In genomic region chr22:26822300-26822699, GRCh38 we compare ENCODE assay signal across 22 cellular contexts.
"Had no signal": no experiment of that assay in that cellular context is flagged by ENCODE, and none has a peak within 500 bp of the region (broad histone marks: within the 10 kb centered on the region; RNA-seq: fewer than 3 reads in every experiment).

No MANE protein-coding gene starts in this region.

- H3K4me1 ChIP-seq: thyroid gland, vagina had no signal

- FAIRE-seq: endometrium, frontal cortex, keratinocyte had no signal

- H3K9me3 ChIP-seq: thyroid gland had no signal

- ATAC-seq: activated naive CD8-positive, alpha-beta T cell treated with anti-CD3 and anti-CD28 coated beads, Interleukin-2, amount 50 U/mL, for 24 hours; natural killer cell treated with Interleukin-12 subunit alpha and Interleukin-12 subunit beta and Interleukin-15 and Interleukin-18, amount 100 ng/mL, for 72 hours had no signal

- H3K27me3 ChIP-seq: thyroid gland, vagina had no signal

- DNase-seq: activated CD4-positive, alpha-beta T cell treated with anti-CD3 and anti-CD28 coated beads for 1 hour; activated CD8-positive, alpha-beta memory T cell treated with anti-CD3 and anti-CD28 coated beads for 24 hours; activated CD8-positive, alpha-beta memory T cell treated with anti-CD3 and anti-CD28 coated beads, Interleukin-2, amount 50 U/mL, for 48 hours; activated effector memory CD4-positive, alpha-beta T cell treated with Interleukin-2 at 50 U/mL for 16 hours; activated naive CD4-positive, alpha-beta T cell treated with anti-CD3 and anti-CD28 coated beads, Interleukin-2, amount 10 ng/mL, durations not matched to agents 7 days and 5 days; activated naive CD8-positive, alpha-beta T cell treated with anti-CD3 and anti-CD28 coated beads, Interleukin-2, amount 50 U/mL, for 24 hours; activated T-cell treated with anti-CD3 and anti-CD28 coated beads, Interleukin-2, amount 50 U/mL, for 48 hours; anterior cingulate cortex; central memory CD4-positive, alpha-beta T cell; nucleus accumbens; stimulated activated CD4-positive, alpha-beta T cell treated with anti-CD3 and anti-CD28 coated beads, Interleukin-12 subunit alpha, Interleukin-12 subunit beta, amount 100 ng/mL, for 4 hours; stimulated activated CD4-positive, alpha-beta T cell treated with anti-CD3 and anti-CD28 coated beads, Interleukin-1b, Interleukin-23, amount 100 ng/mL, for 48 hours; stimulated activated CD8-positive, alpha-beta memory T cell treated with anti-CD3 and anti-CD28 coated beads, Interleukin-4, amount 100 ng/mL, for 48 hours; stimulated activated naive CD4-positive, alpha-beta T cell treated with Interleukin-2 at 50 U/mL for 16 hours; thyroid gland had no signal

- H3K4me3 ChIP-seq: coronary artery, lung, thyroid gland, vagina had no signal

- H3K27ac ChIP-seq: coronary artery, thyroid gland, vagina had no signal

- H3K36me3 ChIP-seq: thyroid gland, vagina had no signal
